7 cellular contexts compared by ENCODE assay signal in the genomic region with DNA sequence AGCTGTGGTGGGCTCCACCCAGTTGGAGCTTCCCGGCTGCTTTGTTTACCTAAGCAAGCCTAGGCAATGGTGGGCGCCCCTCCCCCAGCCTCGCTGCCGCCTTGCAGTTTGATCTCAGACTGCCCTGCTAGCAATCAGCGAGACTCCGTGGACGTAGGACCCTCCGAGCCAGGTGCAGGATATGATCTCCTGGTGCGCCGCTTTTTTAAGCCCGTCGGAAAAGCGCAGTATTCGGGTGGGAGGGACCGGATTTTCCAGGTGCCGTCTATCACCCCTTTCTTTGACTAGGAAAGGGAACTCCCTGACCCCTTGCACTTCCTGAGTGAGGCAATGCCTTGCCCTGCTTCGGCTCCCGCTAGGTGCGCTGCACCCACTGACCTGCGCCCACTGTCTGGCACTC.
A peak's percentile ranks its signal among the peaks of the same experiment; 100 is the strongest.
DNase-seq lines count a peak whose midpoint lies in the region; ATAC-seq and TF ChIP-seq lines count a peak whose summit lies in the region.
"Not testable (repeated sequence)": the region's sequence is repeated elsewhere in the genome, so short reads cannot be mapped to it uniquely, and the experiment has no call there.

No MANE protein-coding gene starts in this region.

- H3F3A ChIP-seq in neural progenitor cell (ENCODE audit: low read depth), result not testable (repeated sequence)

- TF ChIP-seq CTCF in WTC11 (IDR thresholded peaks at IDR 0.05); glutamatergic neuron (IDR thresholded peaks at IDR 0.05; ENCODE audit: partially characterized antibody, unreplicated experiment); neural progenitor cell (IDR thresholded peaks at IDR 0.05): not testable (repeated sequence)

- H3K27ac Mint-ChIP-seq in WTC11, result peak overlapping the region; percentile 84
- H3K27ac Mint-ChIP-seq in glutamatergic neuron (ENCODE audit: unreplicated experiment), result peak overlapping the region; percentile 73
- H3K27ac Mint-ChIP-seq in neural progenitor cell, result not testable (repeated sequence)

- POLR2A ChIA-PET in WTC11 (lab: Charles Lee), result not testable (repeated sequence)

- CTCF ChIA-PET in WTC11 (lab: Charles Lee), result not testable (repeated sequence)

- not testable (repeated sequence) for H3K27ac ChIP-seq in iPS-18a (ENCODE audit: low read length); neural progenitor cell

- peak overlapping the region; percentile 31 for H3K4me2 ChIP-seq in neural progenitor cell

- H3K36me3 ChIP-seq in H7 (replicated peaks; ENCODE audit: control insufficient read depth, insufficient read depth, low read length); iPS-18a (ENCODE audit: control insufficient read depth, low read depth, low read length); neural progenitor cell: not testable (repeated sequence)

- not testable (repeated sequence) for H3K9ac ChIP-seq in iPS-18a (ENCODE audit: low read length); neural progenitor cell

- peaks cover 51% of the 10 kb centered on the region for H3K4me1 Mint-ChIP-seq in WTC11
- H3K4me1 Mint-ChIP-seq in glutamatergic neuron (ENCODE audit: low read depth, unreplicated experiment), result not testable (repeated sequence)
- H3K4me1 Mint-ChIP-seq in neural progenitor cell, result peaks cover 14% of the 10 kb centered on the region

- peaks cover 25% of the 10 kb centered on the region for H3K4me1 ChIP-seq in iPS-18a (ENCODE audit: control insufficient read depth, low read depth, low read length)
- H3K4me1 ChIP-seq in neural progenitor cell, result not testable (repeated sequence)

- not testable (repeated sequence) for H3K36me3 Mint-ChIP-seq in WTC11; glutamatergic neuron (ENCODE audit: unreplicated experiment); neural progenitor cell

- not testable (repeated sequence) for H3K79me2 ChIP-seq in neural progenitor cell (ENCODE audit: low read depth)

- not testable (repeated sequence) for ATAC-seq in WTC11

- not testable (repeated sequence) for H3K9me3 ChIP-seq in iPS-18a (ENCODE audit: control insufficient read depth, low read depth, low read length); neural progenitor cell (ENCODE audit: low read depth)

- not testable (repeated sequence) for H3K9me3 Mint-ChIP-seq in WTC11; glutamatergic neuron (ENCODE audit: unreplicated experiment); neural progenitor cell

- not testable (repeated sequence) for H3K27me3 ChIP-seq in H7 (ENCODE audit: control insufficient read depth, insufficient read depth, low read length); iPS-18a (ENCODE audit: control insufficient read depth, insufficient read depth, low read length); neural progenitor cell

- H3K27me3 Mint-ChIP-seq in WTC11 (ENCODE audit: low read depth); glutamatergic neuron (ENCODE audit: unreplicated experiment); neural progenitor cell (ENCODE audit: insufficient read depth, low read depth): not testable (repeated sequence)

- peak overlapping the region; percentile 79 for H3K4me3 Mint-ChIP-seq in WTC11
- peak overlapping the region; percentile 65 for H3K4me3 Mint-ChIP-seq in glutamatergic neuron (ENCODE audit: unreplicated experiment)
- H3K4me3 Mint-ChIP-seq in neural progenitor cell, result not testable (repeated sequence)

- H3K4me3 ChIP-seq in H7 (ENCODE audit: insufficient read depth, low read depth, low read length) (peak overlapping the region; percentile 31), iPS-18a (ENCODE audit: low read length) (peak overlapping the region; percentile 44)
- H3K4me3 ChIP-seq in neural progenitor cell, result not testable (repeated sequence)

- not testable (repeated sequence) for H4K20me1 ChIP-seq in neural progenitor cell (ENCODE audit: low read depth)

- peak overlapping the region; percentile 50 for H2AFZ ChIP-seq in neural progenitor cell (replicated peaks)

- DNase-seq in H7; glutamatergic neuron; neural progenitor cell (ENCODE audit: low spot score): not testable (repeated sequence)
- peak; percentile 30 for DNase-seq in NCI-H1105 (lab: John Stamatoyannopoulos, UW)
- peak; percentile 38 for DNase-seq in NCI-H69 (lab: John Stamatoyannopoulos, UW)
- DNase-seq in WTC11 (ENCODE audit: low spot score), result peak; percentile 57

TF ChIP-seq in WTC11, 78 proteins besides CTCF, POLR2A, EP300 and RAD21:
- TF ChIP-seq FOXP1 (CRISPR knock-in tag; IDR thresholded peaks at IDR 0.05; ENCODE audit: borderline replicate concordance), result peak; percentile 32; the same call in 1 of the 2 replicates
- peak; percentile 40; the same call in 1 of the 2 replicates for TF ChIP-seq FOXK1 (CRISPR knock-in tag; IDR thresholded peaks at IDR 0.05)
